Comparison of ENCODE assay signal across 18 cellular contexts in the genomic region with DNA sequence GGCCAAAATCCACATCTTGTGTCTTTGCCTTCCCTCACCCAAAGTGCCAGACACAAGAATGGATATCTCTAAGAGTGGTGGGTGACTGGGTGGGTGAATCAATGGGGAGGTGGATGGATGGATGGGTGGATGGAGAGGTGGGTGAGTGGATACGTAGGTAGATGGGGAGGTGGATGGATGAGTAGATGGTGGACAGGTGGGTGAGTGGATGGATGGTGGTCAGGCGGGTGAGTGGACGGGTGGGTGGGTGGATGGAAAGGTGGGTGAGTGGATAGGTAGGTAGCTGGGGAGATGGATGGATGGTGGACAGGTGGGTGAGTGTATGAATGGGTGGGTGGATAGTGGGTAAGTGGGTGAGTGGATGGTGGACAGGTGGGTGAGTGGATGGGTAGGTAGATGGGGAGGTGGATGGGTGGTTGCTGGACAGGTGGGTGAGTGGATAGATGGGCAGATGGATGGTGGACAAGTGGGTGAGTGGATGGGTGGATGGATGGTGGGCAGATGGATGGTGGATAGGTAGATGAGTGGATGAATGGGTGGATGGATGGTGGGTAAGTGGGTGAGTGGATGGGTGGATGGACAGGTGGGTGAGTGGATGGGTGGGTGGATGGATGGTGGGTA. TPM values are rescaled to one million over a fixed set of nuclear protein-coding genes. Genes with fewer than 3 reads are reported as not detected.
DNase-seq lines count a peak whose midpoint lies in the region; ATAC-seq, FAIRE-seq and TF ChIP-seq lines count a peak whose summit lies in the region.
"Had no signal": no experiment of that assay in that cellular context is flagged by ENCODE, and none has a peak within 500 bp of the region (broad histone marks: within the 10 kb centered on the region; RNA-seq: fewer than 3 reads in every experiment).

No MANE protein-coding gene starts in this region.

- H3K27me3 ChIP-seq in left ventricle myocardium inferior (ENCODE audit: low read depth) (no peaks in the 10 kb centered on the region), heart right ventricle (no peaks in the 10 kb centered on the region), right lobe of liver (no peaks in the 10 kb centered on the region)

- no peak overlapping the region for H3K27ac ChIP-seq in left ventricle myocardium inferior (replicated peaks)
- H3K27ac ChIP-seq in heart right ventricle: no peak overlapping the region
- H3K27ac ChIP-seq in right lobe of liver: no peak overlapping the region

- peaks cover 1% of the 10 kb centered on the region for H3K36me3 Mint-ChIP-seq in activated naive CD8-positive, alpha-beta T cell treated with anti-CD3 and anti-CD28 coated beads for 36 hours
- H3K36me3 Mint-ChIP-seq in type B pancreatic cell: no peaks in the 10 kb centered on the region

- H3K9me3 ChIP-seq in left ventricle myocardium inferior (replicated peaks) (no peaks in the 10 kb centered on the region), heart right ventricle (no peaks in the 10 kb centered on the region), right lobe of liver (no peaks in the 10 kb centered on the region)
- H3K9me3 ChIP-seq: HAP-1 had no signal

- intact Hi-C loops in left ventricle myocardium inferior (cut with micrococcal nuclease): no loop called here
- intact Hi-C loops in heart right ventricle (cut with DNase I): no loop called here
- intact Hi-C loops in right lobe of liver (cut with DNase I): no loop called here

- H3K4me3 Mint-ChIP-seq in activated naive CD8-positive, alpha-beta T cell treated with anti-CD3 and anti-CD28 coated beads for 36 hours: no peak overlapping the region
- no peak overlapping the region for H3K4me3 Mint-ChIP-seq in type B pancreatic cell
- H3K4me3 Mint-ChIP-seq: activated CD4-positive, alpha-beta memory T cell treated with anti-CD3 and anti-CD28 coated beads, Interleukin-2, amount 10 ng/mL, durations not matched to agents 7 days and 5 days had no signal

- H3K4me1 Mint-ChIP-seq in activated naive CD8-positive, alpha-beta T cell treated with anti-CD3 and anti-CD28 coated beads for 36 hours: no peaks in the 10 kb centered on the region
- peaks cover 4% of the 10 kb centered on the region for H3K4me1 Mint-ChIP-seq in type B pancreatic cell (ENCODE audit: unreplicated experiment)
- H3K4me1 Mint-ChIP-seq: activated CD4-positive, alpha-beta memory T cell treated with anti-CD3 and anti-CD28 coated beads, Interleukin-2, amount 10 ng/mL, durations not matched to agents 7 days and 5 days had no signal

- TF ChIP-seq POLR2A in right lobe of liver (IDR thresholded peaks at IDR 0.05): no peak

- peaks cover 1% of the 10 kb centered on the region for H3K9me3 Mint-ChIP-seq in activated naive CD8-positive, alpha-beta T cell treated with anti-CD3 and anti-CD28 coated beads for 36 hours
- H3K9me3 Mint-ChIP-seq in type B pancreatic cell: no peaks in the 10 kb centered on the region
- H3K9me3 Mint-ChIP-seq: activated CD4-positive, alpha-beta memory T cell treated with anti-CD3 and anti-CD28 coated beads, Interleukin-2, amount 10 ng/mL, durations not matched to agents 7 days and 5 days had no signal

- H3K36me3 ChIP-seq in left ventricle myocardium inferior (peaks cover 57% of the 10 kb centered on the region), heart right ventricle (peaks cover 0 to 62% (median 13%) of the 10 kb centered on the region in 9 donors), right lobe of liver (peaks cover 0 to 33% (median 17%) of the 10 kb centered on the region in 4 donors)

- H3K4me3 ChIP-seq in left ventricle myocardium inferior (no peak overlapping the region), heart right ventricle (no peak overlapping the region), right lobe of liver (no peak overlapping the region)
- H3K4me3 ChIP-seq: HAP-1 had no signal

- H3K4me1 ChIP-seq in left ventricle myocardium inferior (no peaks in the 10 kb centered on the region), heart right ventricle (no peaks in the 10 kb centered on the region), right lobe of liver (peaks cover 0 to 28% (median 5%) of the 10 kb centered on the region in 4 donors)
- H3K4me1 ChIP-seq: HAP-1 had no signal

- WGBS in heart right ventricle, 2 donors: 100% methylated on average over 3 of the region's 3 CpGs
- WGBS in right lobe of liver (ENCODE audit: insufficient coverage, low coverage, low lambda C conversion rate, missing lambda C conversion rate): 100% methylated on average over 3 of the region's 3 CpGs

- no peak for FAIRE-seq in D721Med (lab: Jason Lieb, UNC)

- H3K27ac Mint-ChIP-seq in activated naive CD8-positive, alpha-beta T cell treated with anti-CD3 and anti-CD28 coated beads for 36 hours: peak overlapping the region; percentile 60
- H3K27ac Mint-ChIP-seq in type B pancreatic cell: no peak overlapping the region
- H3K27ac Mint-ChIP-seq: activated CD4-positive, alpha-beta memory T cell treated with anti-CD3 and anti-CD28 coated beads, Interleukin-2, amount 10 ng/mL, durations not matched to agents 7 days and 5 days had no signal

- DNase-seq in left ventricle myocardium inferior (peak; percentile 8), heart right ventricle (no peak), right lobe of liver (peak in 2 of 3 donors; percentile 37 to 48), type B pancreatic cell (ENCODE audit: extremely low spot score, unreplicated experiment) (peak; percentile 24), D721Med (ENCODE audit: insufficient read length, low spot score) (no peak)
- no peak for DNase-seq in activated naive CD8-positive, alpha-beta T cell treated with anti-CD3 and anti-CD28 coated beads for 36 hours
- no peak for DNase-seq in activated CD4-positive, CD25-positive, alpha-beta regulatory T cell treated with anti-CD3 and anti-CD28 coated beads, Interleukin-2, amount 50 U/mL, for 72 hours
- DNase-seq: activated CD4-positive, alpha-beta memory T cell treated with anti-CD3 and anti-CD28 coated beads, Interleukin-2, amount 10 ng/mL, durations not matched to agents 7 days and 5 days; anterior cingulate cortex; EL; foreskin fibroblast; KBM-7; NCI-H1930; NK-92 treated with Interleukin-12 subunit alpha and Interleukin-12 subunit beta, amount 100 ng/mL, for 24 hours; occipital lobe; RPMI8226 had no signal

- TF ChIP-seq CTCF in left ventricle myocardium inferior (IDR thresholded peaks at IDR 0.05; ENCODE audit: borderline replicate concordance) (no peak), heart right ventricle (IDR thresholded peaks at IDR 0.05) (no peak), right lobe of liver (IDR thresholded peaks at IDR 0.05) (no peak), type B pancreatic cell (conservative IDR thresholded peaks at IDR 0.05) (no peak), D721Med (IDR thresholded peaks at IDR 0.05; ENCODE audit: insufficient read depth, missing control alignments) (no peak)

- H3K27me3 Mint-ChIP-seq in activated naive CD8-positive, alpha-beta T cell treated with anti-CD3 and anti-CD28 coated beads for 36 hours: no peaks in the 10 kb centered on the region
- no peaks in the 10 kb centered on the region for H3K27me3 Mint-ChIP-seq in type B pancreatic cell
- H3K27me3 Mint-ChIP-seq: activated CD4-positive, alpha-beta memory T cell treated with anti-CD3 and anti-CD28 coated beads, Interleukin-2, amount 10 ng/mL, durations not matched to agents 7 days and 5 days had no signal

- ATAC-seq in heart right ventricle: no peak
- ATAC-seq in right lobe of liver: no peak
- ATAC-seq in HG02981 (IDR thresholded peaks at IDR 0.05; ENCODE audit: unreplicated experiment): no peak

RNA-seq across cellular contexts. Expression of gene SLC19A1, which starts 34.2 kb away (rescaled TPM):
- total RNA-seq in left ventricle myocardium inferior (4.9 TPM), heart right ventricle (1 to 10 TPM; 1.5 to 8.5 (median 3.5) TPM), right lobe of liver (10 to 100 TPM in 4 of 6 experiments, 1 to 10 TPM in 2; 4.5 to 24.5 (median 15.7) TPM), type B pancreatic cell (ENCODE audit: low replicate concordance) (10.6 and 28.2 TPM in 2 replicates)
- 1 to 10 TPM; 3.8 to 7.2 TPM for polyA plus RNA-seq in heart right ventricle
- 10 to 100 TPM; 63.2 to 64.0 TPM for total RNA-seq in activated naive CD8-positive, alpha-beta T cell treated with anti-CD3 and anti-CD28 coated beads for 36 hours

Comparison
In these comparisons a context has a peak if more than half of its experiments do, and no peak if none do; other contexts are left out.
1. DNase-seq: peak in left ventricle myocardium inferior (single experiment), right lobe of liver (2 of 3) and type B pancreatic cell (single experiment); none in heart right ventricle (0 of 2), activated naive CD8-positive, alpha-beta T cell treated with anti-CD3 and anti-CD28 coated beads for 36 hours (single experiment), D721Med (single experiment) and activated CD4-positive, CD25-positive, alpha-beta regulatory T cell treated with anti-CD3 and anti-CD28 coated beads, Interleukin-2, amount 50 U/mL, for 72 hours (single experiment).